ENCODE assay signal across 8 cellular contexts in genomic region chr14:68792022-68792829, GRCh38. TPM values are rescaled to one million over a fixed set of nuclear protein-coding genes. Genes with fewer than 3 reads are reported as not detected.
DNase-seq lines count a peak whose midpoint lies in the region; ATAC-seq and TF ChIP-seq lines count a peak whose summit lies in the region.

No MANE protein-coding gene starts in this region.

- peak overlapping the region; percentile 72 for H3K27ac ChIP-seq in iPS-18a (ENCODE audit: low read length)

- peaks cover 20% of the 10 kb centered on the region for H3K36me3 Mint-ChIP-seq in activated naive CD8-positive, alpha-beta T cell
- peaks cover 94% of the 10 kb centered on the region for H3K36me3 Mint-ChIP-seq in stimulated activated effector memory CD8-positive, alpha-beta T cell treated with anti-CD3 and anti-CD28 coated beads, Interleukin-12 subunit alpha, Interleukin-12 subunit beta, amount 100 ng/mL, for 72 hours

- H3K4me1 ChIP-seq in iPS-18a (ENCODE audit: control insufficient read depth, low read depth, low read length) = peaks cover 27% of the 10 kb centered on the region

- H3K27ac Mint-ChIP-seq in activated naive CD8-positive, alpha-beta T cell = peak overlapping the region; percentile 99
- H3K27ac Mint-ChIP-seq in stimulated activated effector memory CD8-positive, alpha-beta T cell treated with anti-CD3 and anti-CD28 coated beads, Interleukin-12 subunit alpha, Interleukin-12 subunit beta, amount 100 ng/mL, for 72 hours = peak overlapping the region; percentile 100

- H3K27me3 ChIP-seq in iPS-18a (ENCODE audit: control insufficient read depth, insufficient read depth, low read length) = no peaks in the 10 kb centered on the region

- POLR2A ChIA-PET in AG04449 (lab: Yijun Ruan, JAX) = interaction anchor here (0.6 to 4.9 kb wide), 30 partner anchors 8 to 851 kb away, joined by 3 to 50 read pairs (median 6); no protein-coding TSS in a partner anchor

- H3K9ac ChIP-seq in iPS-18a (ENCODE audit: low read length) = peak overlapping the region; percentile 95

- no peak for ATAC-seq in stimulated activated effector memory CD8-positive, alpha-beta T cell treated with anti-CD3 and anti-CD28 coated beads, Interleukin-12 subunit alpha, Interleukin-12 subunit beta, amount 100 ng/mL, for 72 hours
- ATAC-seq in HG03457 (IDR thresholded peaks at IDR 0.05; ENCODE audit: unreplicated experiment) (no peak), GM21390 (IDR thresholded peaks at IDR 0.05; ENCODE audit: unreplicated experiment) (no peak)

- H3K36me3 ChIP-seq in iPS-18a (ENCODE audit: control insufficient read depth, low read depth, low read length) = peaks cover 38% of the 10 kb centered on the region

- peak overlapping the region; percentile 99 for H3K4me3 Mint-ChIP-seq in activated naive CD8-positive, alpha-beta T cell
- H3K4me3 Mint-ChIP-seq in stimulated activated effector memory CD8-positive, alpha-beta T cell treated with anti-CD3 and anti-CD28 coated beads, Interleukin-12 subunit alpha, Interleukin-12 subunit beta, amount 100 ng/mL, for 72 hours = peak overlapping the region; percentile 100

- no peaks in the 10 kb centered on the region for H3K9me3 ChIP-seq in iPS-18a (ENCODE audit: control insufficient read depth, low read depth, low read length)

- H3K9me3 Mint-ChIP-seq in activated naive CD8-positive, alpha-beta T cell (ENCODE audit: low read depth) = no peaks in the 10 kb centered on the region
- H3K9me3 Mint-ChIP-seq in stimulated activated effector memory CD8-positive, alpha-beta T cell treated with anti-CD3 and anti-CD28 coated beads, Interleukin-12 subunit alpha, Interleukin-12 subunit beta, amount 100 ng/mL, for 72 hours = no peaks in the 10 kb centered on the region

- H3K4me3 ChIP-seq in AG04449 (ENCODE audit: low read depth, low read length) (peak overlapping the region; percentile 99), iPS-18a (ENCODE audit: low read length) (peak overlapping the region; percentile 90)

- TF ChIP-seq CTCF in AG04449 (IDR thresholded peaks at IDR 0.05; ENCODE audit: insufficient read depth, low read length, missing control alignments) = no peak

- CTCF ChIA-PET in AG04449 (lab: Yijun Ruan, JAX) = interaction anchor here (0.8 to 6.8 kb wide), 6 partner anchors 23 to 859 kb away, joined by 3 to 61 read pairs (median 3); no protein-coding TSS in a partner anchor

- H3K4me1 Mint-ChIP-seq in activated naive CD8-positive, alpha-beta T cell (ENCODE audit: low read depth) = peaks cover 46% of the 10 kb centered on the region
- H3K4me1 Mint-ChIP-seq in stimulated activated effector memory CD8-positive, alpha-beta T cell treated with anti-CD3 and anti-CD28 coated beads, Interleukin-12 subunit alpha, Interleukin-12 subunit beta, amount 100 ng/mL, for 72 hours = peaks cover 56% of the 10 kb centered on the region

- DNase-seq in AG04449 (ENCODE audit: low read depth, low spot score) = no peak
- peak; percentile 36 for DNase-seq in HT-29 (ENCODE audit: low spot score)
- DNase-seq in stimulated activated effector memory CD8-positive, alpha-beta T cell treated with anti-CD3 and anti-CD28 coated beads, Interleukin-12 subunit alpha, Interleukin-12 subunit beta, amount 100 ng/mL, for 72 hours (ENCODE audit: low spot score in 2 of 2) = peak in 1 of 2 donors; percentile 77
- DNase-seq in amniotic stem cell (lab: John Stamatoyannopoulos, UW) = no peak

- no peaks in the 10 kb centered on the region for H3K27me3 Mint-ChIP-seq in activated naive CD8-positive, alpha-beta T cell

RNA-seq across cellular contexts. Expression of gene ZFP36L1, which starts 0.6 kb away (rescaled TPM):
- total RNA-seq in HT-29 (2014; rRNA removed; shearing (Covaris generic)) = 83.8 and 88.6 TPM in 2 replicates
